In the genomic region with DNA sequence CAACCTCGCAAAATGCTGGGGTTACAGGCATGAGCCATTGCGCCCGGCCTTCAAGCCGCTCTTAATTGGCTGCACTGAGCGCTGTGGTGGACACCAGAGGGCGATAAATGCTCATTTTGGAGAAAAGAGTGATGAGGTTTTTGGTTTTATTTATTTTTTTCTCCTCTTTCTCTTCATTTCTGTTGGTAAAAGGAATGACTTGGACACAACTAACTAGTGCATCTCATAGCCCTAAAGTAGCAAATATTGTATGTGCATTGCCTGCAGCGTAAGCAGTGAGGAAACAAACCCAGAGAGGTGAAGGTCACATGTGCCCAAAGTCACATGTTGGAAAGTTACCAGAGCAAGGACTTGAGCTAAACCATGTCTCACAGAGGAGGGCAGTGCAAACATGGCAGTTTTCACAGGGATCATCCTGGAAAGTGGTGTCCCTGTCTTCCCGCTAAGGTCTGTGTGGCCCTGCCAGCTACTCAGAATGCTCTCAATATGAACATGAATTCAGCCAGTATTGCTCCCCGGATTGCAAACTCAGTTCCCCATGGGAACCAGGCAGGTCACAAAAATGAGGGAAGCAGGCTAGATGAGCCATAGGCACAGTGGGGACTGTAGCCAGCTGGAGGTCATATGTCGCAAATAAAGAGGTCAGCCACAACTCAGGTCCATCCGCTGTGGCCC, we compare ENCODE assay signal across 1 cellular context.
TF ChIP-seq lines count a peak whose summit lies in the region.

No MANE protein-coding gene starts in this region.

TF ChIP-seq in K562, 482 proteins besides CTCF, POLR2A, EP300 and RAD21 (continued from another document and continues in another):
- TF ChIP-seq, protein P1, sequence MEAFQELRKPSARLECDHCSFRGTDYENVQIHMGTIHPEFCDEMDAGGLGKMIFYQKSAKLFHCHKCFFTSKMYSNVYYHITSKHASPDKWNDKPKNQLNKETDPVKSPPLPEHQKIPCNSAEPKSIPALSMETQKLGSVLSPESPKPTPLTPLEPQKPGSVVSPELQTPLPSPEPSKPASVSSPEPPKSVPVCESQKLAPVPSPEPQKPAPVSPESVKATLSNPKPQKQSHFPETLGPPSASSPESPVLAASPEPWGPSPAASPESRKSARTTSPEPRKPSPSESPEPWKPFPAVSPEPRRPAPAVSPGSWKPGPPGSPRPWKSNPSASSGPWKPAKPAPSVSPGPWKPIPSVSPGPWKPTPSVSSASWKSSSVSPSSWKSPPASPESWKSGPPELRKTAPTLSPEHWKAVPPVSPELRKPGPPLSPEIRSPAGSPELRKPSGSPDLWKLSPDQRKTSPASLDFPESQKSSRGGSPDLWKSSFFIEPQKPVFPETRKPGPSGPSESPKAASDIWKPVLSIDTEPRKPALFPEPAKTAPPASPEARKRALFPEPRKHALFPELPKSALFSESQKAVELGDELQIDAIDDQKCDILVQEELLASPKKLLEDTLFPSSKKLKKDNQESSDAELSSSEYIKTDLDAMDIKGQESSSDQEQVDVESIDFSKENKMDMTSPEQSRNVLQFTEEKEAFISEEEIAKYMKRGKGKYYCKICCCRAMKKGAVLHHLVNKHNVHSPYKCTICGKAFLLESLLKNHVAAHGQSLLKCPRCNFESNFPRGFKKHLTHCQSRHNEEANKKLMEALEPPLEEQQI (IDR thresholded peaks at IDR 0.05) = no peak
- no peak for TF ChIP-seq POLR3A (IDR thresholded peaks at IDR 0.05; ENCODE audit: borderline replicate concordance, extremely low read depth, insufficient read depth, insufficient read length)
- TF ChIP-seq, protein P2, sequence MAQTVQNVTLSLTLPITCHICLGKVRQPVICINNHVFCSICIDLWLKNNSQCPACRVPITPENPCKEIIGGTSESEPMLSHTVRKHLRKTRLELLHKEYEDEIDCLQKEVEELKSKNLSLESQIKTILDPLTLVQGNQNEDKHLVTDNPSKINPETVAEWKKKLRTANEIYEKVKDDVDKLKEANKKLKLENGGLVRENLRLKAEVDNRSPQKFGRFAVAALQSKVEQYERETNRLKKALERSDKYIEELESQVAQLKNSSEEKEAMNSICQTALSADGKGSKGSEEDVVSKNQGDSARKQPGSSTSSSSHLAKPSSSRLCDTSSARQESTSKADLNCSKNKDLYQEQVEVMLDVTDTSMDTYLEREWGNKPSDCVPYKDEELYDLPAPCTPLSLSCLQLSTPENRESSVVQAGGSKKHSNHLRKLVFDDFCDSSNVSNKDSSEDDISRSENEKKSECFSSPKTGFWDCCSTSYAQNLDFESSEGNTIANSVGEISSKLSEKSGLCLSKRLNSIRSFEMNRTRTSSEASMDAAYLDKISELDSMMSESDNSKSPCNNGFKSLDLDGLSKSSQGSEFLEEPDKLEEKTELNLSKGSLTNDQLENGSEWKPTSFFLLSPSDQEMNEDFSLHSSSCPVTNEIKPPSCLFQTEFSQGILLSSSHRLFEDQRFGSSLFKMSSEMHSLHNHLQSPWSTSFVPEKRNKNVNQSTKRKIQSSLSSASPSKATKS (CRISPR knock-in tag; IDR thresholded peaks at IDR 0.05) = no peak
- TF ChIP-seq RB1 (IDR thresholded peaks at IDR 0.05; ENCODE audit: low read depth) = peak; percentile 37; the same call in 1 of the 2 replicates
- TF ChIP-seq, protein P3, sequence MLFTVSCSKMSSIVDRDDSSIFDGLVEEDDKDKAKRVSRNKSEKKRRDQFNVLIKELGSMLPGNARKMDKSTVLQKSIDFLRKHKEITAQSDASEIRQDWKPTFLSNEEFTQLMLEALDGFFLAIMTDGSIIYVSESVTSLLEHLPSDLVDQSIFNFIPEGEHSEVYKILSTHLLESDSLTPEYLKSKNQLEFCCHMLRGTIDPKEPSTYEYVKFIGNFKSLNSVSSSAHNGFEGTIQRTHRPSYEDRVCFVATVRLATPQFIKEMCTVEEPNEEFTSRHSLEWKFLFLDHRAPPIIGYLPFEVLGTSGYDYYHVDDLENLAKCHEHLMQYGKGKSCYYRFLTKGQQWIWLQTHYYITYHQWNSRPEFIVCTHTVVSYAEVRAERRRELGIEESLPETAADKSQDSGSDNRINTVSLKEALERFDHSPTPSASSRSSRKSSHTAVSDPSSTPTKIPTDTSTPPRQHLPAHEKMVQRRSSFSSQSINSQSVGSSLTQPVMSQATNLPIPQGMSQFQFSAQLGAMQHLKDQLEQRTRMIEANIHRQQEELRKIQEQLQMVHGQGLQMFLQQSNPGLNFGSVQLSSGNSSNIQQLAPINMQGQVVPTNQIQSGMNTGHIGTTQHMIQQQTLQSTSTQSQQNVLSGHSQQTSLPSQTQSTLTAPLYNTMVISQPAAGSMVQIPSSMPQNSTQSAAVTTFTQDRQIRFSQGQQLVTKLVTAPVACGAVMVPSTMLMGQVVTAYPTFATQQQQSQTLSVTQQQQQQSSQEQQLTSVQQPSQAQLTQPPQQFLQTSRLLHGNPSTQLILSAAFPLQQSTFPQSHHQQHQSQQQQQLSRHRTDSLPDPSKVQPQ (CRISPR knock-in tag; IDR thresholded peaks at IDR 0.05; ENCODE audit: borderline replicate concordance) = peak; percentile 38; the same call in 1 of the 2 replicates
- TF ChIP-seq KAT8 (IDR thresholded peaks at IDR 0.05; ENCODE audit: low read depth) = no peak
- no peak for TF ChIP-seq RBM34 (IDR thresholded peaks at IDR 0.05; ENCODE audit: borderline replicate concordance, insufficient read depth, low read length)
- TF ChIP-seq GATA2 (CRISPR knock-in tag; IDR thresholded peaks at IDR 0.05) = no peak
- peak; percentile 44; the same call in 1 of the 2 replicates for TF ChIP-seq STAG1 (CRISPR knock-in tag; IDR thresholded peaks at IDR 0.05; ENCODE audit: borderline replicate concordance)
- TF ChIP-seq HLTF (IDR thresholded peaks at IDR 0.05) = no peak
- no peak for TF ChIP-seq KDM4B (IDR thresholded peaks at IDR 0.05; ENCODE audit: borderline replicate concordance in 2 of 2, low read depth in 1 of 2)
- TF ChIP-seq SMAD4 (CRISPR knock-in tag; conservative IDR thresholded peaks at IDR 0.05) = 0 out of 2 replicates have a peak, but pooled peaks have one; percentile 32
- TF ChIP-seq, protein P4, sequence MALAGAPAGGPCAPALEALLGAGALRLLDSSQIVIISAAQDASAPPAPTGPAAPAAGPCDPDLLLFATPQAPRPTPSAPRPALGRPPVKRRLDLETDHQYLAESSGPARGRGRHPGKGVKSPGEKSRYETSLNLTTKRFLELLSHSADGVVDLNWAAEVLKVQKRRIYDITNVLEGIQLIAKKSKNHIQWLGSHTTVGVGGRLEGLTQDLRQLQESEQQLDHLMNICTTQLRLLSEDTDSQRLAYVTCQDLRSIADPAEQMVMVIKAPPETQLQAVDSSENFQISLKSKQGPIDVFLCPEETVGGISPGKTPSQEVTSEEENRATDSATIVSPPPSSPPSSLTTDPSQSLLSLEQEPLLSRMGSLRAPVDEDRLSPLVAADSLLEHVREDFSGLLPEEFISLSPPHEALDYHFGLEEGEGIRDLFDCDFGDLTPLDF (CRISPR knock-in tag; IDR thresholded peaks at IDR 0.05) = no peak
- TF ChIP-seq ZNF436 (CRISPR knock-in tag; IDR thresholded peaks at IDR 0.05) = no peak
- TF ChIP-seq, protein P5, sequence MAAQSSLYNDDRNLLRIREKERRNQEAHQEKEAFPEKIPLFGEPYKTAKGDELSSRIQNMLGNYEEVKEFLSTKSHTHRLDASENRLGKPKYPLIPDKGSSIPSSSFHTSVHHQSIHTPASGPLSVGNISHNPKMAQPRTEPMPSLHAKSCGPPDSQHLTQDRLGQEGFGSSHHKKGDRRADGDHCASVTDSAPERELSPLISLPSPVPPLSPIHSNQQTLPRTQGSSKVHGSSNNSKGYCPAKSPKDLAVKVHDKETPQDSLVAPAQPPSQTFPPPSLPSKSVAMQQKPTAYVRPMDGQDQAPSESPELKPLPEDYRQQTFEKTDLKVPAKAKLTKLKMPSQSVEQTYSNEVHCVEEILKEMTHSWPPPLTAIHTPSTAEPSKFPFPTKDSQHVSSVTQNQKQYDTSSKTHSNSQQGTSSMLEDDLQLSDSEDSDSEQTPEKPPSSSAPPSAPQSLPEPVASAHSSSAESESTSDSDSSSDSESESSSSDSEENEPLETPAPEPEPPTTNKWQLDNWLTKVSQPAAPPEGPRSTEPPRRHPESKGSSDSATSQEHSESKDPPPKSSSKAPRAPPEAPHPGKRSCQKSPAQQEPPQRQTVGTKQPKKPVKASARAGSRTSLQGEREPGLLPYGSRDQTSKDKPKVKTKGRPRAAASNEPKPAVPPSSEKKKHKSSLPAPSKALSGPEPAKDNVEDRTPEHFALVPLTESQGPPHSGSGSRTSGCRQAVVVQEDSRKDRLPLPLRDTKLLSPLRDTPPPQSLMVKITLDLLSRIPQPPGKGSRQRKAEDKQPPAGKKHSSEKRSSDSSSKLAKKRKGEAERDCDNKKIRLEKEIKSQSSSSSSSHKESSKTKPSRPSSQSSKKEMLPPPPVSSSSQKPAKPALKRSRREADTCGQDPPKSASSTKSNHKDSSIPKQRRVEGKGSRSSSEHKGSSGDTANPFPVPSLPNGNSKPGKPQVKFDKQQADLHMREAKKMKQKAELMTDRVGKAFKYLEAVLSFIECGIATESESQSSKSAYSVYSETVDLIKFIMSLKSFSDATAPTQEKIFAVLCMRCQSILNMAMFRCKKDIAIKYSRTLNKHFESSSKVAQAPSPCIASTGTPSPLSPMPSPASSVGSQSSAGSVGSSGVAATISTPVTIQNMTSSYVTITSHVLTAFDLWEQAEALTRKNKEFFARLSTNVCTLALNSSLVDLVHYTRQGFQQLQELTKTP (IDR thresholded peaks at IDR 0.05; ENCODE audit: low read depth in 1 of 2, partially characterized antibody in 2 of 2) = no peak
- TF ChIP-seq, protein P6, sequence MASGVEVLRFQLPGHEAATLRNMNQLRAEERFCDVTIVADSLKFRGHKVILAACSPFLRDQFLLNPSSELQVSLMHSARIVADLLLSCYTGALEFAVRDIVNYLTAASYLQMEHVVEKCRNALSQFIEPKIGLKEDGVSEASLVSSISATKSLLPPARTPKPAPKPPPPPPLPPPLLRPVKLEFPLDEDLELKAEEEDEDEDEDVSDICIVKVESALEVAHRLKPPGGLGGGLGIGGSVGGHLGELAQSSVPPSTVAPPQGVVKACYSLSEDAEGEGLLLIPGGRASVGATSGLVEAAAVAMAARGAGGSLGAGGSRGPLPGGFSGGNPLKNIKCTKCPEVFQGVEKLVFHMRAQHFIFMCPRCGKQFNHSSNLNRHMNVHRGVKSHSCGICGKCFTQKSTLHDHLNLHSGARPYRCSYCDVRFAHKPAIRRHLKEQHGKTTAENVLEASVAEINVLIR (CRISPR knock-in tag; IDR thresholded peaks at IDR 0.05) = no peak
- no peak for TF ChIP-seq MXI1 (IDR thresholded peaks at IDR 0.05; ENCODE audit: low read depth, low read length)
- no peak for TF ChIP-seq CBX1 (IDR thresholded peaks at IDR 0.05; ENCODE audit: low read depth)
- TF ChIP-seq ZNF324 (CRISPR knock-in tag; IDR thresholded peaks at IDR 0.05) = no peak
- no peak for TF ChIP-seq PHB (CRISPR knock-in tag; IDR thresholded peaks at IDR 0.05)
- TF ChIP-seq, protein P7, sequence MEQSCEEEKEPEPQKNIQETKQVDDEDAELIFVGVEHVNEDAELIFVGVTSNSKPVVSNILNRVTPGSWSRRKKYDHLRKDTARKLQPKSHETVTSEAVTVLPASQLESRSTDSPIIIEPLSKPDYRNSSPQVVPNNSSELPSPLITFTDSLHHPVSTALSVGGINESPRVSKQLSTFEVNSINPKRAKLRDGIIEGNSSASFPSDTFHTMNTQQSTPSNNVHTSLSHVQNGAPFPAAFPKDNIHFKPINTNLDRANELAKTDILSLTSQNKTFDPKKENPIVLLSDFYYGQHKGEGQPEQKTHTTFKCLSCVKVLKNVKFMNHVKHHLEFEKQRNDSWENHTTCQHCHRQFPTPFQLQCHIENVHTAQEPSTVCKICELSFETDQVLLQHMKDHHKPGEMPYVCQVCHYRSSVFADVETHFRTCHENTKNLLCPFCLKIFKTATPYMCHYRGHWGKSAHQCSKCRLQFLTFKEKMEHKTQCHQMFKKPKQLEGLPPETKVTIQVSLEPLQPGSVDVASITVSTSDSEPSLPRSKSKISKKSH (CRISPR knock-in tag; IDR thresholded peaks at IDR 0.05) = no peak
- no peak for TF ChIP-seq NEUROD1 (IDR thresholded peaks at IDR 0.05; ENCODE audit: borderline replicate concordance, low read depth, low read length, partially characterized antibody)
- TF ChIP-seq MED1 (CRISPR knock-in tag; IDR thresholded peaks at IDR 0.05; ENCODE audit: borderline replicate concordance) = no peak
- TF ChIP-seq NR1H2 (CRISPR knock-in tag; IDR thresholded peaks at IDR 0.05) = no peak
- TF ChIP-seq, protein P8, sequence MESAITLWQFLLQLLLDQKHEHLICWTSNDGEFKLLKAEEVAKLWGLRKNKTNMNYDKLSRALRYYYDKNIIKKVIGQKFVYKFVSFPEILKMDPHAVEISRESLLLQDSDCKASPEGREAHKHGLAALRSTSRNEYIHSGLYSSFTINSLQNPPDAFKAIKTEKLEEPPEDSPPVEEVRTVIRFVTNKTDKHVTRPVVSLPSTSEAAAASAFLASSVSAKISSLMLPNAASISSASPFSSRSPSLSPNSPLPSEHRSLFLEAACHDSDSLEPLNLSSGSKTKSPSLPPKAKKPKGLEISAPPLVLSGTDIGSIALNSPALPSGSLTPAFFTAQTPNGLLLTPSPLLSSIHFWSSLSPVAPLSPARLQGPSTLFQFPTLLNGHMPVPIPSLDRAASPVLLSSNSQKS (CRISPR knock-in tag; IDR thresholded peaks at IDR 0.05) = no peak
- TF ChIP-seq, protein P9, sequence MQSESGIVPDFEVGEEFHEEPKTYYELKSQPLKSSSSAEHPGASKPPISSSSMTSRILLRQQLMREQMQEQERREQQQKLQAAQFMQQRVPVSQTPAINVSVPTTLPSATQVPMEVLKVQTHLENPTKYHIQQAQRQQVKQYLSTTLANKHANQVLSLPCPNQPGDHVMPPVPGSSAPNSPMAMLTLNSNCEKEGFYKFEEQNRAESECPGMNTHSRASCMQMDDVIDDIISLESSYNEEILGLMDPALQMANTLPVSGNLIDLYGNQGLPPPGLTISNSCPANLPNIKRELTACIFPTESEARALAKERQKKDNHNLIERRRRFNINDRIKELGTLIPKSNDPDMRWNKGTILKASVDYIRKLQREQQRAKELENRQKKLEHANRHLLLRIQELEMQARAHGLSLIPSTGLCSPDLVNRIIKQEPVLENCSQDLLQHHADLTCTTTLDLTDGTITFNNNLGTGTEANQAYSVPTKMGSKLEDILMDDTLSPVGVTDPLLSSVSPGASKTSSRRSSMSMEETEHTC (IDR thresholded peaks at IDR 0.05) = peak; percentile 40; the same call in 1 of the 2 replicates
- no peak for TF ChIP-seq CCAR2 (IDR thresholded peaks at IDR 0.05; ENCODE audit: low read depth, low read length)
- no peak for TF ChIP-seq MTF1 (CRISPR knock-in tag; IDR thresholded peaks at IDR 0.05; ENCODE audit: borderline replicate concordance)
- no peak for TF ChIP-seq SPI1 (IDR thresholded peaks at IDR 0.05; ENCODE audit: borderline replicate concordance, low read depth, low read length)
- TF ChIP-seq MEIS2 (IDR thresholded peaks at IDR 0.05; ENCODE audit: partially characterized antibody) = no peak
- TF ChIP-seq, protein P10, sequence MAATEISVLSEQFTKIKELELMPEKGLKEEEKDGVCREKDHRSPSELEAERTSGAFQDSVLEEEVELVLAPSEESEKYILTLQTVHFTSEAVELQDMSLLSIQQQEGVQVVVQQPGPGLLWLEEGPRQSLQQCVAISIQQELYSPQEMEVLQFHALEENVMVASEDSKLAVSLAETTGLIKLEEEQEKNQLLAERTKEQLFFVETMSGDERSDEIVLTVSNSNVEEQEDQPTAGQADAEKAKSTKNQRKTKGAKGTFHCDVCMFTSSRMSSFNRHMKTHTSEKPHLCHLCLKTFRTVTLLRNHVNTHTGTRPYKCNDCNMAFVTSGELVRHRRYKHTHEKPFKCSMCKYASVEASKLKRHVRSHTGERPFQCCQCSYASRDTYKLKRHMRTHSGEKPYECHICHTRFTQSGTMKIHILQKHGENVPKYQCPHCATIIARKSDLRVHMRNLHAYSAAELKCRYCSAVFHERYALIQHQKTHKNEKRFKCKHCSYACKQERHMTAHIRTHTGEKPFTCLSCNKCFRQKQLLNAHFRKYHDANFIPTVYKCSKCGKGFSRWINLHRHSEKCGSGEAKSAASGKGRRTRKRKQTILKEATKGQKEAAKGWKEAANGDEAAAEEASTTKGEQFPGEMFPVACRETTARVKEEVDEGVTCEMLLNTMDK (IDR thresholded peaks at IDR 0.05; ENCODE audit: borderline replicate concordance, insufficient read depth, low read depth, low read length, poor library complexity, severe bottlenecking) = no peak
- TF ChIP-seq NBN (IDR thresholded peaks at IDR 0.05; ENCODE audit: low read depth) = 0 out of 2 replicates have a peak, but pooled peaks have one; percentile 28
- no peak for TF ChIP-seq WHSC1 (IDR thresholded peaks at IDR 0.05; ENCODE audit: low read length)
- TF ChIP-seq DIDO1 (tag; IDR thresholded peaks at IDR 0.05; ENCODE audit: low read depth) = no peak
